In the genomic region with DNA sequence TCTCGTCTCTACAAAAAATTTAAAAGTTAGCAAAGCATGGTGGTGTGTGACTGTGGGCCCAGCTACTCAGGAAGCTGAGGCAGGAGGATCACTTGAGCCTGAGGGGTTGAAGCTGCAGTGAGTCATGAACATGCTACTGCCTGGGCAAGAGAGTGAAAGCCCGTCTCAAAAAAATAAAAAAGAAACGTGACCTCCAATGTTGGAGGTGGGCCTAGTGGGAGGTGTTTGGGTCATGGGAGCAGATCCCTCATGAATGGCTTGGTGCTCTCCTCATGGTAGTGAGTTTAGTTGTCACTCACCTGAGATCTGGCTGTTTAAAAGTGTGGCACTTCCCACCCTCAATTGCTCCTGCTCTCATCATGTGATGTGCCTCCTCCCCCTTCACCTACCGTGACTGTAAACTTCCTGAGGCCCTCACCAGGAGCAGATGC, we compare ENCODE assay signal across 9 cellular contexts. TPM values are rescaled to one million over a fixed set of nuclear protein-coding genes. Genes with fewer than 3 reads are reported as not detected.
A peak's percentile ranks its signal among the peaks of the same experiment; 100 is the strongest.
DNase-seq lines count a peak whose midpoint lies in the region; ATAC-seq and TF ChIP-seq lines count a peak whose summit lies in the region.
"Had no signal": no experiment of that assay in that cellular context is flagged by ENCODE, and none has a peak within 500 bp of the region (broad histone marks: within the 10 kb centered on the region; RNA-seq: fewer than 3 reads in every experiment).

No MANE protein-coding gene starts in this region.

- H3K4me3 ChIP-seq in vagina: no peak overlapping the region

- peaks cover 28% of the 10 kb centered on the region for H3K4me1 Mint-ChIP-seq in HFFc6 (ENCODE audit: low read depth)
- H3K4me1 Mint-ChIP-seq in dendritic cell treated with granulocyte-macrophage colony-stimulating factor and Interleukin-4, amounts not matched to agents 40 ng/mL and 50 ng/mL, for 4 days (ENCODE audit: low read depth): no peaks in the 10 kb centered on the region

- TF ChIP-seq CTCF in HFFc6 (IDR thresholded peaks at IDR 0.05) (no peak), vagina (IDR thresholded peaks at IDR 0.05) (no peak)

- no peaks in the 10 kb centered on the region for H3K27me3 Mint-ChIP-seq in HFFc6 (ENCODE audit: insufficient read depth)
- no peaks in the 10 kb centered on the region for H3K27me3 Mint-ChIP-seq in dendritic cell treated with granulocyte-macrophage colony-stimulating factor and Interleukin-4, amounts not matched to agents 40 ng/mL and 50 ng/mL, for 4 days

- no peaks in the 10 kb centered on the region for H3K9me3 ChIP-seq in vagina

- DNase-seq in HFFc6 (peak; percentile 77), SKM-1 (lab: John Stamatoyannopoulos, UW; ENCODE audit: unreplicated experiment) (no peak), DMS 273 treated with DMSO at 0.1 percent for 48 hours (lab: John Stamatoyannopoulos, UW) (no peak), vagina (ENCODE audit: extremely low spot score in 2 of 2) (no peak)
- peak; percentile 43 for DNase-seq in activated CD4-positive, alpha-beta T cell treated with anti-CD3 and anti-CD28 coated beads for 48 hours
- peak; percentile 44 for DNase-seq in stimulated activated CD4-positive, alpha-beta T cell treated with anti-CD3 and anti-CD28 coated beads, Interleukin-15, amount 100 ng/mL, for 24 hours

- peak overlapping the region; percentile 93 for H3K27ac Mint-ChIP-seq in HFFc6
- peak overlapping the region; percentile 45 for H3K27ac Mint-ChIP-seq in dendritic cell treated with granulocyte-macrophage colony-stimulating factor and Interleukin-4, amounts not matched to agents 40 ng/mL and 50 ng/mL, for 4 days

- H3K36me3 ChIP-seq in vagina: peaks cover 0 to 2% of the 10 kb centered on the region in 2 donors

- peaks cover 13% of the 10 kb centered on the region for H3K36me3 Mint-ChIP-seq in HFFc6 (ENCODE audit: low read depth)
- peaks cover 32% of the 10 kb centered on the region for H3K36me3 Mint-ChIP-seq in dendritic cell treated with granulocyte-macrophage colony-stimulating factor and Interleukin-4, amounts not matched to agents 40 ng/mL and 50 ng/mL, for 4 days (ENCODE audit: low read depth)

- intact Hi-C loops in dendritic cell treated with granulocyte-macrophage colony-stimulating factor and Interleukin-4, amounts not matched to agents 40 ng/mL and 50 ng/mL, for 4 days (cut with micrococcal nuclease): no loop called here
- intact Hi-C loops in vagina (cut with DNase I): no loop called here

- H3K27me3 ChIP-seq in vagina: no peaks in the 10 kb centered on the region

- H3K4me3 Mint-ChIP-seq in HFFc6: peak overlapping the region; percentile 58
- no peak overlapping the region for H3K4me3 Mint-ChIP-seq in dendritic cell treated with granulocyte-macrophage colony-stimulating factor and Interleukin-4, amounts not matched to agents 40 ng/mL and 50 ng/mL, for 4 days

- TF ChIP-seq POLR2A in vagina (IDR thresholded peaks at IDR 0.05): no peak

- no peaks in the 10 kb centered on the region for H3K9me3 Mint-ChIP-seq in HFFc6
- H3K9me3 Mint-ChIP-seq in dendritic cell treated with granulocyte-macrophage colony-stimulating factor and Interleukin-4, amounts not matched to agents 40 ng/mL and 50 ng/mL, for 4 days: no peaks in the 10 kb centered on the region

- no peak overlapping the region for H3K27ac ChIP-seq in vagina
- H3K27ac ChIP-seq: HL-60 had no signal

- no peak for ATAC-seq in GM18870 (IDR thresholded peaks at IDR 0.05; ENCODE audit: unreplicated experiment)

- no peaks in the 10 kb centered on the region for H3K4me1 ChIP-seq in vagina

RNA-seq across cellular contexts. Expression of gene RBL1, which starts 24.3 kb away (rescaled TPM):
- total RNA-seq in HFFc6 (2021; fragmentation: NEBNext Ultra II Directional; extraction: Animal tissue kit (Norgen Biotek cat#: 25700)): 10 to 100 TPM in 5 of 6 experiments, 1 to 10 TPM in 1; 6.6 to 13.3 (median 12.9) TPM
- 15.0 TPM for total RNA-seq in vagina

Comparison
In these comparisons a context has a peak if more than half of its experiments do, and no peak if none do; other contexts are left out.
1. DNase-seq: peak in HFFc6 (single experiment), activated CD4-positive, alpha-beta T cell treated with anti-CD3 and anti-CD28 coated beads for 48 hours (single experiment) and stimulated activated CD4-positive, alpha-beta T cell treated with anti-CD3 and anti-CD28 coated beads, Interleukin-15, amount 100 ng/mL, for 24 hours (single experiment); none in SKM-1 (single experiment), DMS 273 treated with DMSO at 0.1 percent for 48 hours (single experiment) and vagina (0 of 2).